Comparison of ENCODE assay signal across 17 cellular contexts in genomic region chr18:35441857-35442595, GRCh38. TPM values are rescaled to one million over a fixed set of nuclear protein-coding genes. Genes with fewer than 3 reads are reported as not detected.
DNase-seq lines count a peak whose midpoint lies in the region; ATAC-seq and TF ChIP-seq lines count a peak whose summit lies in the region.
"Had no signal": no experiment of that assay in that cellular context is flagged by ENCODE, and none has a peak within 500 bp of the region (broad histone marks: within the 10 kb centered on the region; RNA-seq: fewer than 3 reads in every experiment).

No MANE protein-coding gene starts in this region.

- no peak overlapping the region for H2BK5ac ChIP-seq in IMR-90 (ENCODE audit: low read depth, low read length, poor library complexity, severe bottlenecking)

- TF ChIP-seq RAD21 in IMR-90 (IDR thresholded peaks at IDR 0.05; ENCODE audit: low read length) = no peak

- in situ Hi-C loops in IMR-90 (cut with MboI; ENCODE audit: low sequenced_read_pairs) = no loop called here

- peak overlapping the region in 1 of 6 donors; percentile 16 for H3K27ac Mint-ChIP-seq in immature natural killer cell
- H3K27ac Mint-ChIP-seq: activated naive CD8-positive, alpha-beta T cell treated with anti-CD3 and anti-CD28 coated beads, Interleukin-2, amount 50 U/mL, for 24 hours; effector memory CD8-positive, alpha-beta T cell had no signal

- POLR2A ChIA-PET in IMR-90 (lab: Charles Lee; ENCODE audit: unreplicated experiment) = no interaction called here

- no peaks in the 10 kb centered on the region for H3K79me1 ChIP-seq in IMR-90 (ENCODE audit: low read depth in 1 of 2, low read length in 2 of 2)

- no peaks in the 10 kb centered on the region for H3K4me1 Mint-ChIP-seq in immature natural killer cell

- intact Hi-C loops in IMR-90 (cut with micrococcal nuclease) = no loop called here

- dilution Hi-C loops in IMR-90 (cut with HindIII; ENCODE audit: low sequenced_read_pairs, unreplicated experiment) = no loop called here

- DNase-seq in IMR-90 (no peak), WERI-Rb-1 (no peak), epithelial cell of proximal tubule (ENCODE audit: low read depth) (no peak), immature natural killer cell (no peak), NCI-H774 (lab: John Stamatoyannopoulos, UW) (no peak), DMS114 treated with DMSO at 0.1 percent for 48 hours (lab: John Stamatoyannopoulos, UW; ENCODE audit: unreplicated experiment) (no peak)
- DNase-seq: activated naive CD8-positive, alpha-beta T cell treated with anti-CD3 and anti-CD28 coated beads, Interleukin-2, amount 50 U/mL, for 24 hours; effector memory CD8-positive, alpha-beta T cell; foreskin melanocyte; KG1; left ventricle myocardium superior; Right ventricle myocardium superior; T-helper 2 cell; testis had no signal

- no peak overlapping the region for H2BK120ac ChIP-seq in IMR-90 (ENCODE audit: low read depth, low read length)

- peaks cover 0 to 4% (median under 1%) of the 10 kb centered on the region in 6 donors for H3K9me3 Mint-ChIP-seq in immature natural killer cell
- H3K9me3 Mint-ChIP-seq: activated naive CD8-positive, alpha-beta T cell treated with anti-CD3 and anti-CD28 coated beads, Interleukin-2, amount 50 U/mL, for 24 hours; effector memory CD8-positive, alpha-beta T cell had no signal

- no peak overlapping the region for H4K5ac ChIP-seq in IMR-90 (ENCODE audit: low read depth, low read length)

- H2BK20ac ChIP-seq in IMR-90 (ENCODE audit: low read depth, low read length) = no peak overlapping the region

- no peak overlapping the region for H2AFZ ChIP-seq in IMR-90 (replicated peaks; ENCODE audit: low read length, poor library complexity)
- H2AFZ ChIP-seq: parathyroid adenoma had no signal

- peak; percentile 35; the same call in 1 of the 2 replicates for ATAC-seq in IMR-90 (ENCODE audit: low read depth)
- ATAC-seq: activated CD4-positive, CD25-positive, alpha-beta regulatory T cell treated with anti-CD3 and anti-CD28 coated beads, Interleukin-2, amount 50 U/mL, for 24 hours; activated naive CD8-positive, alpha-beta T cell treated with anti-CD3 and anti-CD28 coated beads, Interleukin-2, amount 50 U/mL, for 24 hours; effector memory CD8-positive, alpha-beta T cell; left ventricle myocardium superior had no signal

- H3K27ac ChIP-seq in IMR-90 (ENCODE audit: insufficient read depth, low read length) (no peak overlapping the region), WERI-Rb-1 (peak overlapping the region; percentile 5; the same call in 1 of the 2 replicates)
- H3K27ac ChIP-seq: parathyroid adenoma, testis had no signal

- H3K4me1 ChIP-seq in IMR-90 (ENCODE audit: control insufficient read depth, insufficient read depth, low read length) (peaks cover 2% of the 10 kb centered on the region; the same call in 1 of the 2 replicates), skeletal muscle satellite cell (ENCODE audit: control insufficient read depth, insufficient read depth, low read length) (peaks cover 36% of the 10 kb centered on the region)
- H3K4me1 ChIP-seq: parathyroid adenoma, testis had no signal

- no peak for TF ChIP-seq CTCF in IMR-90 (conservative IDR thresholded peaks at IDR 0.05; ENCODE audit: low read depth, low read length)
- TF ChIP-seq CTCF in WERI-Rb-1 (IDR thresholded peaks at IDR 0.05; ENCODE audit: low read depth, low read length) = no peak
- peak; percentile 6 for TF ChIP-seq CTCF in epithelial cell of proximal tubule (conservative IDR thresholded peaks at IDR 0.05; ENCODE audit: low read depth, low read length)

- no peaks in the 10 kb centered on the region for H4K20me1 ChIP-seq in IMR-90 (ENCODE audit: insufficient read depth, low read length)

- no peak overlapping the region for H4K8ac ChIP-seq in IMR-90 (ENCODE audit: low read depth in 2 of 2, low read length in 2 of 2)

- H2BK15ac ChIP-seq in IMR-90 (ENCODE audit: low read depth, low read length) = no peak overlapping the region

- 83% methylated on average over 2 of the region's 9 CpGs; no CpG with 5 or more reads in 1 of the 2 experiments for WGBS in IMR-90 (ENCODE audit: extremely low coverage in 2 of 2, insufficient read length in 1 of 2), 2 experiments

- no peaks in the 10 kb centered on the region; the same call in 1 of the 2 replicates for H3K9me1 ChIP-seq in IMR-90 (ENCODE audit: insufficient read depth, low read length)

- H3K36me3 ChIP-seq in IMR-90 (ENCODE audit: control insufficient read depth, insufficient read depth, low read length) (no peaks in the 10 kb centered on the region), WERI-Rb-1 (no peaks in the 10 kb centered on the region), skeletal muscle satellite cell (ENCODE audit: insufficient read depth, low read length) (no peaks in the 10 kb centered on the region)

- no TSS peak for BruUV-seq in IMR-90 (replicated peaks; lab: Mats Ljungman, UMichigan)

- peaks cover 1 to 9% (median 3%) of the 10 kb centered on the region in 3 donors for H3K27me3 Mint-ChIP-seq in immature natural killer cell (ENCODE audit: low read depth in 3 of 3)

- no peak overlapping the region for H3K4me3 Mint-ChIP-seq in immature natural killer cell
- H3K4me3 Mint-ChIP-seq: activated naive CD8-positive, alpha-beta T cell treated with anti-CD3 and anti-CD28 coated beads, Interleukin-2, amount 50 U/mL, for 24 hours; effector memory CD8-positive, alpha-beta T cell had no signal

- no peak overlapping the region for H3K4ac ChIP-seq in IMR-90 (ENCODE audit: low read depth, low read length)

- H3K4me2 ChIP-seq in IMR-90 (ENCODE audit: low read depth, low read length) (no peak overlapping the region), skeletal muscle satellite cell (ENCODE audit: low read length) (peak overlapping the region; percentile 11)

- CTCF ChIA-PET in IMR-90 (lab: Yijun Ruan, JAX) = no interaction called here

- no peak overlapping the region for H4K91ac ChIP-seq in IMR-90 (ENCODE audit: insufficient read depth, low read depth, low read length)

- no peak overlapping the region for H2AK5ac ChIP-seq in IMR-90 (ENCODE audit: low read depth, low read length)

- H3K23ac ChIP-seq in IMR-90 (ENCODE audit: low read depth, low read length) = no peak overlapping the region

- H3K27me3 ChIP-seq in IMR-90 (ENCODE audit: control insufficient read depth, insufficient read depth, low read length) (peaks cover 5% of the 10 kb centered on the region), WERI-Rb-1 (ENCODE audit: insufficient read depth, low read depth, severe bottlenecking) (no peaks in the 10 kb centered on the region), skeletal muscle satellite cell (ENCODE audit: control insufficient read depth, insufficient read depth, low read length) (no peaks in the 10 kb centered on the region)
- H3K27me3 ChIP-seq: testis had no signal

- TF ChIP-seq POLR2A in IMR-90 (IDR thresholded peaks at IDR 0.05; ENCODE audit: low read depth, low read length) = no peak

- no peaks in the 10 kb centered on the region for H3K9me3 ChIP-seq in IMR-90 (ENCODE audit: control insufficient read depth, insufficient read depth, low read length)
- H3K9me3 ChIP-seq in WERI-Rb-1 (ENCODE audit: severe bottlenecking) = no peaks in the 10 kb centered on the region
- no peaks in the 10 kb centered on the region for H3K9me3 ChIP-seq in skeletal muscle satellite cell (replicated peaks; ENCODE audit: low read length)
- H3K9me3 ChIP-seq: testis had no signal

- H2AK9ac ChIP-seq in IMR-90 (replicated peaks; ENCODE audit: low read depth, low read length, poor library complexity) = no peak overlapping the region

- no peak overlapping the region for H3K4me3 ChIP-seq in IMR-90 (ENCODE audit: insufficient read depth, low read depth, low read length)
- no peak overlapping the region for H3K4me3 ChIP-seq in WERI-Rb-1 (ENCODE audit: low read depth, low read length)
- no peak overlapping the region for H3K4me3 ChIP-seq in epithelial cell of proximal tubule (ENCODE audit: low read depth, low read length)
- no peak overlapping the region for H3K4me3 ChIP-seq in skeletal muscle satellite cell (ENCODE audit: low read length)
- H3K4me3 ChIP-seq: testis had no signal

- H3K9ac ChIP-seq in IMR-90 (ENCODE audit: low read depth, low read length) (no peak overlapping the region), skeletal muscle satellite cell (ENCODE audit: low read depth, low read length) (peak overlapping the region; percentile 33)
- H3K9ac ChIP-seq: parathyroid adenoma had no signal

- H3K56ac ChIP-seq in IMR-90 (ENCODE audit: extremely low read depth, insufficient read depth, low read length) = no peak overlapping the region

- H3K14ac ChIP-seq in IMR-90 (replicated peaks; ENCODE audit: low read depth, low read length) = no peak overlapping the region

- no peaks in the 10 kb centered on the region for H3K36me3 Mint-ChIP-seq in immature natural killer cell

- no peak overlapping the region for H3K18ac ChIP-seq in IMR-90 (ENCODE audit: low read depth, low read length)

TF ChIP-seq in IMR-90, 13 proteins besides CTCF, POLR2A, EP300 and RAD21 (continues in another document):
- TF ChIP-seq, protein P1, sequence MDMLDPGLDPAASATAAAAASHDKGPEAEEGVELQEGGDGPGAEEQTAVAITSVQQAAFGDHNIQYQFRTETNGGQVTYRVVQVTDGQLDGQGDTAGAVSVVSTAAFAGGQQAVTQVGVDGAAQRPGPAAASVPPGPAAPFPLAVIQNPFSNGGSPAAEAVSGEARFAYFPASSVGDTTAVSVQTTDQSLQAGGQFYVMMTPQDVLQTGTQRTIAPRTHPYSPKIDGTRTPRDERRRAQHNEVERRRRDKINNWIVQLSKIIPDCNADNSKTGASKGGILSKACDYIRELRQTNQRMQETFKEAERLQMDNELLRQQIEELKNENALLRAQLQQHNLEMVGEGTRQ (IDR thresholded peaks at IDR 0.05; ENCODE audit: low read depth, low read length) = no peak
- TF ChIP-seq NFE2L2 (IDR thresholded peaks at IDR 0.05; ENCODE audit: low read depth, low read length) (no peak), MAZ (IDR thresholded peaks at IDR 0.05; ENCODE audit: borderline replicate concordance, low read depth, low read length) (no peak), FOS (IDR thresholded peaks at IDR 0.05; ENCODE audit: low read depth, low read length) (no peak), ELK1 (IDR thresholded peaks at IDR 0.05; ENCODE audit: borderline replicate concordance, low read depth, low read length) (no peak)

RNA-seq across cellular contexts. Expression of gene INO80C, which starts 55.7 kb away (rescaled TPM):
- total RNA-seq in IMR-90 (2012; rRNA removed) = 4.4 and 5.6 TPM in 2 replicates
- polyA plus RNA-seq in IMR-90 (2012; rRNA removed) = 16.2 and 17.1 TPM in 2 replicates
- 9.3 and 9.6 TPM in 2 replicates for polyA plus RNA-seq in IMR-90 (2012; cell fraction: cytosol; rRNA removed)
- 10.3 and 25.5 TPM in 2 replicates for polyA plus RNA-seq in IMR-90 (2012; cell fraction: nucleus; rRNA removed; ENCODE audit: low replicate concordance)
- total RNA-seq in epithelial cell of proximal tubule = 8.3 and 19.0 TPM in 2 replicates
- total RNA-seq in skeletal muscle satellite cell (2012; rRNA removed) = 3.5 and 4.4 TPM in 2 replicates
- 10 to 100 TPM; 12.7 to 28.6 (median 24.6) TPM for polyA plus RNA-seq in immature natural killer cell
